In the genomic region with DNA sequence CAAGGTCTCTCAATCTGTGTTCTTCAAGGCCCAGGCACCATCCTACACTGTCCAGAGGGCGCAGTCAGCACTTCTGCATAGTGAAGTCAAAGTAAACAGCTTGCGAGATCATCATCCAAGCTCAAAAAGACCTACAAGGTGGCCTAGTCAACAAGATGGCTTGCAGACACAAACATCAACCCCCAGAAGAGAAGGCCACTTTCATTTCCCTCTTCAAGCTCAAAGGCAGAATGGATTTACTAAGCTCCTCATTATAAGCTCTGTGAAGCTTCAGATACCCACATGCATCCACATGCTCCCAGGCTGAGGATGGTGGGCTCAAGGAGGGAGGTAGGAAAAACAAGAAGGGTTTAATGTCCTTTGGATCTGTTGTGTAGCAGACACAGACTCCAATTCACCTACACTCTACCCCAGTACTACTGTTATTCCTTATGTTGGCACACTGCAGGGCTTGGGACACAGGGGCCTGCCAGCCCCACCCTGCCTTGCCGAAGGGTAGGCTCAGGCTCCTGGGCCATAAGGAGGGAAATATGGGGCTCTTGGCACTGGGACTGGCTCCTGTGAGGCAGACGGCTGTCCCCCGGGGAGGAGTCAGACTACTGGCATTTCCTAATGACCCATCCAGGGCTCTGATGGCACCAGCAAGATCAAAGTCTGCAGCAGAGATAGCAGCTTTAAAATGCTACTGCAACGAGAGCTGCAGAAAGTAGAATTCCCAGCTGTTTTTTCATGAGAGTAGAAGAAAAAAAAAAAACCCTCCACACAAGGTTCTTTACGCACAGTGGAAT, we compare ENCODE assay signal across 10 cellular contexts. TPM values are rescaled to one million over a fixed set of nuclear protein-coding genes. Genes with fewer than 3 reads are reported as not detected.
DNase-seq lines count a peak whose midpoint lies in the region; ATAC-seq and TF ChIP-seq lines count a peak whose summit lies in the region.
"Had no signal": no experiment of that assay in that cellular context is flagged by ENCODE, and none has a peak within 500 bp of the region (broad histone marks: within the 10 kb centered on the region; RNA-seq: fewer than 3 reads in every experiment).

No MANE protein-coding gene starts in this region.

- H3K27ac ChIP-seq in SK-N-MC (peak overlapping the region; percentile 10; the same call in 1 of the 2 replicates), hepatocyte (peak overlapping the region; percentile 86), transverse colon (peak overlapping the region; percentile 38 to 67 (median 57))

- peak overlapping the region; percentile 42 for H3K4me2 ChIP-seq in hepatocyte

- no peak for DNase-seq in activated naive CD8-positive, alpha-beta T cell treated with anti-CD3 and anti-CD28 coated beads, Interleukin-2, amount 50 U/mL, for 24 hours
- no peak for DNase-seq in activated naive CD8-positive, alpha-beta T cell treated with anti-CD3 and anti-CD28 coated beads for 36 hours
- DNase-seq in SK-N-MC (ENCODE audit: low read depth, low spot score): no peak
- DNase-seq in hepatocyte (ENCODE audit: low spot score): peak; percentile 68
- peak; percentile 74 for DNase-seq in transverse colon
- no peak for DNase-seq in T-helper 9 cell
- DNase-seq in amygdala (lab: John Stamatoyannopoulos, UW): no peak
- no peak for DNase-seq in NCI-H2227 (lab: John Stamatoyannopoulos, UW; ENCODE audit: unreplicated experiment)
- DNase-seq: NCI-H524 treated with DMSO at 0.1 percent for 48 hours had no signal

- no peak for TF ChIP-seq CTCF in hepatocyte (IDR thresholded peaks at IDR 0.05; ENCODE audit: poor library complexity)
- no peak for TF ChIP-seq CTCF in transverse colon (IDR thresholded peaks at IDR 0.05)

- H3K4me1 ChIP-seq in hepatocyte (ENCODE audit: insufficient read depth) (peaks cover 33% of the 10 kb centered on the region), transverse colon (peaks cover 23 to 31% (median 26%) of the 10 kb centered on the region in 4 donors)

- H3K9me3 ChIP-seq in SK-N-MC (ENCODE audit: low read depth, low read length) (no peaks in the 10 kb centered on the region), hepatocyte (ENCODE audit: low read depth) (no peaks in the 10 kb centered on the region), transverse colon (no peaks in the 10 kb centered on the region)

- H3K36me3 Mint-ChIP-seq in activated naive CD8-positive, alpha-beta T cell treated with anti-CD3 and anti-CD28 coated beads, Interleukin-2, amount 50 U/mL, for 24 hours (ENCODE audit: low read depth): peaks cover 22% of the 10 kb centered on the region
- peaks cover 20% of the 10 kb centered on the region for H3K36me3 Mint-ChIP-seq in activated naive CD8-positive, alpha-beta T cell treated with anti-CD3 and anti-CD28 coated beads for 36 hours

- no peaks in the 10 kb centered on the region for H3K27me3 Mint-ChIP-seq in activated naive CD8-positive, alpha-beta T cell treated with anti-CD3 and anti-CD28 coated beads, Interleukin-2, amount 50 U/mL, for 24 hours
- H3K27me3 Mint-ChIP-seq in activated naive CD8-positive, alpha-beta T cell treated with anti-CD3 and anti-CD28 coated beads for 36 hours: no peaks in the 10 kb centered on the region

- no peak for ATAC-seq in activated naive CD8-positive, alpha-beta T cell treated with anti-CD3 and anti-CD28 coated beads, Interleukin-2, amount 50 U/mL, for 24 hours

- no peaks in the 10 kb centered on the region for H3K9me2 ChIP-seq in hepatocyte (replicated peaks; ENCODE audit: insufficient read depth)

- no peaks in the 10 kb centered on the region for H3K9me3 Mint-ChIP-seq in activated naive CD8-positive, alpha-beta T cell treated with anti-CD3 and anti-CD28 coated beads, Interleukin-2, amount 50 U/mL, for 24 hours
- H3K9me3 Mint-ChIP-seq in activated naive CD8-positive, alpha-beta T cell treated with anti-CD3 and anti-CD28 coated beads for 36 hours: no peaks in the 10 kb centered on the region

- no peak overlapping the region for H3K9ac ChIP-seq in SK-N-MC (ENCODE audit: insufficient read length)

- intact Hi-C loops in transverse colon (cut with DNase I; ENCODE audit: low total_unique reads): no loop called here

- in situ Hi-C loops in transverse colon (cut with MboI; ENCODE audit: low pct_ligation_motif_present in 1 of 4, low pct_unique_long_range_greater_than_20kb in 1 of 4, low sequenced_read_pairs in 3 of 4): loop anchor here in 2 of 4 donors (10.0 kb wide), 2 partner anchors 252 to 262 kb away; a partner anchor contains a TSS

- no peak for TF ChIP-seq POLR2A in transverse colon (IDR thresholded peaks at IDR 0.05)

- TF ChIP-seq EP300 in transverse colon (IDR thresholded peaks at IDR 0.05; ENCODE audit: low read depth): no peak

- H3K4me3 ChIP-seq in SK-N-MC: no peak overlapping the region
- no peak overlapping the region for H3K4me3 ChIP-seq in hepatocyte
- no peak overlapping the region for H3K4me3 ChIP-seq in transverse colon
- H3K4me3 ChIP-seq: lung had no signal

- peaks cover 41% of the 10 kb centered on the region for H3K79me2 ChIP-seq in hepatocyte

- H3K4me3 Mint-ChIP-seq in activated naive CD8-positive, alpha-beta T cell treated with anti-CD3 and anti-CD28 coated beads, Interleukin-2, amount 50 U/mL, for 24 hours: no peak overlapping the region
- no peak overlapping the region for H3K4me3 Mint-ChIP-seq in activated naive CD8-positive, alpha-beta T cell treated with anti-CD3 and anti-CD28 coated beads for 36 hours

- peaks cover 8% of the 10 kb centered on the region for H4K20me1 ChIP-seq in hepatocyte (ENCODE audit: insufficient read depth, poor library complexity, severe bottlenecking)

- no peaks in the 10 kb centered on the region for H3K27me3 ChIP-seq in hepatocyte
- no peaks in the 10 kb centered on the region for H3K27me3 ChIP-seq in transverse colon

- no peak overlapping the region for H2AFZ ChIP-seq in hepatocyte

- H3K27ac Mint-ChIP-seq in activated naive CD8-positive, alpha-beta T cell treated with anti-CD3 and anti-CD28 coated beads, Interleukin-2, amount 50 U/mL, for 24 hours: peak overlapping the region; percentile 23
- no peak overlapping the region for H3K27ac Mint-ChIP-seq in activated naive CD8-positive, alpha-beta T cell treated with anti-CD3 and anti-CD28 coated beads for 36 hours

- peaks cover 34% of the 10 kb centered on the region for H3K4me1 Mint-ChIP-seq in activated naive CD8-positive, alpha-beta T cell treated with anti-CD3 and anti-CD28 coated beads, Interleukin-2, amount 50 U/mL, for 24 hours
- H3K4me1 Mint-ChIP-seq in activated naive CD8-positive, alpha-beta T cell treated with anti-CD3 and anti-CD28 coated beads for 36 hours: peaks cover 37% of the 10 kb centered on the region

- WGBS in hepatocyte (ENCODE audit: low lambda C conversion rate, missing lambda C conversion rate): 51% methylated on average over 7 of the region's 7 CpGs
- WGBS in transverse colon (ENCODE audit: low coverage in 1 of 2), 2 donors: 35 to 39% methylated on average over 2 to 7 of the region's 7 CpGs

- H3K36me3 ChIP-seq in SK-N-MC (ENCODE audit: insufficient read depth, low read length) (peaks cover 15% of the 10 kb centered on the region; the same call in 1 of the 2 replicates), hepatocyte (replicated peaks; ENCODE audit: insufficient read depth, low read depth) (no peaks in the 10 kb centered on the region), transverse colon (peaks cover 0 to 3% (median 0%) of the 10 kb centered on the region in 4 donors)

RNA-seq across cellular contexts. Expression of a gene that starts 42.0 kb away (rescaled TPM):
- total RNA-seq in activated naive CD8-positive, alpha-beta T cell treated with anti-CD3 and anti-CD28 coated beads for 36 hours: 1 to 10 TPM; 1.6 to 2.4 TPM
- total RNA-seq in hepatocyte: 2.2 and 3.8 TPM in 2 replicates
- 5.0 and 6.1 TPM in 2 replicates for polyA plus RNA-seq in hepatocyte
- total RNA-seq in transverse colon: 1 to 10 TPM; 1.2 to 9.7 (median 3.3) TPM

Comparison
In these comparisons a context has a peak if more than half of its experiments do, and no peak if none do; other contexts are left out.
1. DNase-seq: peak in hepatocyte (single experiment) and transverse colon (single experiment); none in activated naive CD8-positive, alpha-beta T cell treated with anti-CD3 and anti-CD28 coated beads, Interleukin-2, amount 50 U/mL, for 24 hours (single experiment), activated naive CD8-positive, alpha-beta T cell treated with anti-CD3 and anti-CD28 coated beads for 36 hours (single experiment), SK-N-MC (single experiment), T-helper 9 cell (single experiment), amygdala (0 of 56) and NCI-H2227 (single experiment).
2. H3K27ac ChIP-seq: peak in every context shown above with its lines; median percentile 86 in hepatocyte; 57 in transverse colon; 10 in SK-N-MC.